1 cellular context compared by ENCODE assay signal in the genomic region with DNA sequence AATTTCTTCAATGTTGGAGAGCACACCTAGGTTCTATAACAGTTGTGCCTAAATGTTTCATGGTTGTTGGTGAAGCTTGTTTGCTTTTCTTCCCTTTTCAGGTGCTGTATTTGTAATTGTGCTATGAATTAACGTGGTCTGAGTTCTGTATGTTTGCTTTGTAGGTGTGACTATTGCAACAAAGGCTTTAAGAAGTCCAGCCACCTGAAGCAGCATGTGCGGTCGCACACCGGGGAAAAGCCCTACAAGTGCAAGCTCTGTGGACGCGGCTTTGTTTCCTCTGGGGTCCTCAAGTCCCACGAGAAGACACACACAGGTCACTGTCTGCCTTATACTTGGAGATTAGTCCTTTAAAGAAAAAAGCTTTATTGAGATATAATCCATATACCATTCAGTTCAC.
TF ChIP-seq lines count a peak whose summit lies in the region.

No MANE protein-coding gene starts in this region.

TF ChIP-seq in WTC11, 78 proteins besides CTCF, POLR2A, EP300 and RAD21 (continued from another document):
- TF ChIP-seq, protein P1, sequence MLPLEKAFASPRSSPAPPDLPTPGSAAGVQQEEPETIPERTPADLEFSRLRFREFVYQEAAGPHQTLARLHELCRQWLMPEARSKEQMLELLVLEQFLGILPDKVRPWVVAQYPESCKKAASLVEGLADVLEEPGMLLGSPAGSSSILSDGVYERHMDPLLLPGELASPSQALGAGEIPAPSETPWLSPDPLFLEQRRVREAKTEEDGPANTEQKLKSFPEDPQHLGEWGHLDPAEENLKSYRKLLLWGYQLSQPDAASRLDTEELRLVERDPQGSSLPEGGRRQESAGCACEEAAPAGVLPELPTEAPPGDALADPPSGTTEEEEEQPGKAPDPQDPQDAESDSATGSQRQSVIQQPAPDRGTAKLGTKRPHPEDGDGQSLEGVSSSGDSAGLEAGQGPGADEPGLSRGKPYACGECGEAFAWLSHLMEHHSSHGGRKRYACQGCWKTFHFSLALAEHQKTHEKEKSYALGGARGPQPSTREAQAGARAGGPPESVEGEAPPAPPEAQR (CRISPR knock-in tag; IDR thresholded peaks at IDR 0.05), result no peak
- no peak for TF ChIP-seq CBFB (CRISPR knock-in tag; IDR thresholded peaks at IDR 0.05; ENCODE audit: low read depth)
